8 cellular contexts compared by ENCODE assay signal in genomic region chr1:145280638-145281036, GRCh38. TPM values are rescaled to one million over a fixed set of nuclear protein-coding genes. Genes with fewer than 3 reads are reported as not detected.
A peak's percentile ranks its signal among the peaks of the same experiment; 100 is the strongest.
DNase-seq lines count a peak whose midpoint lies in the region; ATAC-seq, FAIRE-seq and TF ChIP-seq lines count a peak whose summit lies in the region.
"Not testable (repeated sequence)": the region's sequence is repeated elsewhere in the genome, so short reads cannot be mapped to it uniquely, and the experiment has no call there.

No MANE protein-coding gene starts in this region.

- H3K4me3 ChIP-seq in BJ (ENCODE audit: low read depth, low read length) (peak overlapping the region; percentile 44), breast epithelium (peak overlapping the region; percentile 45 to 65 (median 49))
- H3K4me3 ChIP-seq in HepG2 (replicated peaks in 1 of 3; ENCODE audit: insufficient read depth in 1 of 3, low read depth in 2 of 3, low read length in 3 of 3) = not testable (repeated sequence)

- TF ChIP-seq POLR2A in breast epithelium (IDR thresholded peaks at IDR 0.05); HepG2 (IDR thresholded peaks at IDR 0.05; ENCODE audit: insufficient read depth in 1 of 2, low read depth in 2 of 2, low read length in 2 of 2): not testable (repeated sequence)

- BruUV-seq in HepG2 (replicated peaks; lab: Mats Ljungman, UMichigan) = not testable (repeated sequence)

- POLR2A ChIA-PET in BJ (lab: Charles Lee) = not testable (repeated sequence)
- POLR2A ChIA-PET in HepG2 (lab: Yijun Ruan, JAX) = interaction anchor here (0.6 to 1.1 kb wide), 7 partner anchors 65 to 868 kb away, joined by 3 to 8 read pairs (median 3); partner anchors contain the start of gene PIAS3

- peak; percentile 54 for ATAC-seq in GM21381 (IDR thresholded peaks at IDR 0.05; ENCODE audit: unreplicated experiment)
- ATAC-seq in HG03442 (IDR thresholded peaks at IDR 0.05; ENCODE audit: unreplicated experiment) = peak; percentile 58
- peak; percentile 66 for ATAC-seq in HepG2

- H3K27me3 ChIP-seq in BJ (ENCODE audit: control insufficient read depth, insufficient read depth, low read length); breast epithelium; HepG2 (ENCODE audit: control insufficient read depth in 1 of 2, insufficient read depth in 2 of 2, low read length in 2 of 2): not testable (repeated sequence)

- not testable (repeated sequence) for TF ChIP-seq CTCF in BJ (IDR thresholded peaks at IDR 0.05; ENCODE audit: insufficient read depth, low read depth, low read length); breast epithelium (IDR thresholded peaks at IDR 0.05); HepG2 (CRISPR knock-in tag; IDR thresholded peaks at IDR 0.05)

- H3K27ac ChIP-seq in breast epithelium = peak overlapping the region; percentile 79 to 87
- H3K27ac ChIP-seq in HepG2 (ENCODE audit: extremely low read length, insufficient read depth, low read length) = peak overlapping the region; percentile 52

- H3K4me2 ChIP-seq in HepG2 (ENCODE audit: low read depth, low read length) = not testable (repeated sequence)

- DNase-seq in BJ (ENCODE audit: low read depth); HepG2 (ENCODE audit: low spot score): not testable (repeated sequence)
- DNase-seq in NCI-H526 treated with DMSO at 0.1 percent for 48 hours (lab: John Stamatoyannopoulos, UW) (peak; percentile 50), breast epithelium (ENCODE audit: low spot score in 2 of 2) (peak; percentile 60 to 80)
- peak; percentile 56 for DNase-seq in activated CD4-positive, CD25-positive, alpha-beta regulatory T cell treated with anti-CD3 and anti-CD28 coated beads, Interleukin-2, amount 50 U/mL, for 72 hours
- DNase-seq in stimulated activated CD4-positive, alpha-beta T cell treated with anti-CD3 and anti-CD28 coated beads, Interleukin-15, amount 100 ng/mL, for 48 hours (ENCODE audit: low read depth in 2 of 2) = peak; percentile 44 to 45

- H2AFZ ChIP-seq in HepG2 (ENCODE audit: low read length) = not testable (repeated sequence)

- not testable (repeated sequence) for H3K4me1 ChIP-seq in breast epithelium; HepG2 (ENCODE audit: insufficient read depth, low read length)

- 0 out of 2 replicates have a peak overlapping the region, but pooled peaks have one; percentile 43 for H3K9ac ChIP-seq in HepG2 (ENCODE audit: insufficient read depth, low read depth, low read length)

- in situ Hi-C loops in HepG2 (cut with HindIII; ENCODE audit: extremely low pct_ligation_motif_present, low pct_unique_long_range_greater_than_20kb) = not testable (repeated sequence)

- H3K9me3 ChIP-seq in breast epithelium; HepG2 (ENCODE audit: low read length): not testable (repeated sequence)

- H4K20me1 ChIP-seq in HepG2 (ENCODE audit: insufficient read depth, low read length) = not testable (repeated sequence)

- FAIRE-seq in HepG2 (lab: Jason Lieb, UNC) = not testable (repeated sequence)

- not testable (repeated sequence) for TF ChIP-seq EP300 in HepG2 (IDR thresholded peaks at IDR 0.05; ENCODE audit: low read depth in 2 of 2, low read length in 2 of 2); HepG2 (CRISPR knock-in tag; IDR thresholded peaks at IDR 0.05; ENCODE audit: borderline replicate concordance)

- not testable (repeated sequence) for H3K79me2 ChIP-seq in HepG2 (ENCODE audit: insufficient read depth, low read length)

- 38% methylated on average over 16 of the region's 24 CpGs for WGBS in HepG2 (ENCODE audit: low lambda C conversion rate)

- H3K36me3 ChIP-seq in BJ (ENCODE audit: control insufficient read depth, insufficient read depth, low read length); breast epithelium; HepG2 (replicated peaks in 1 of 2; ENCODE audit: control insufficient read depth in 1 of 2, insufficient read depth in 2 of 2, low read length in 2 of 2): not testable (repeated sequence)

- intact Hi-C loops in breast epithelium (cut with DNase I; ENCODE audit: low total_unique reads); HepG2 (cut with micrococcal nuclease; ENCODE audit: unreplicated experiment): not testable (repeated sequence)

- CTCF ChIA-PET in BJ (lab: Yijun Ruan, JAX); HepG2 (lab: Yijun Ruan, JAX; ENCODE audit: low intra/inter-chr PET ratio, low total read pairs): not testable (repeated sequence)

- TF ChIP-seq RAD21 in HepG2 (CRISPR knock-in tag; IDR thresholded peaks at IDR 0.05) = not testable (repeated sequence)

TF ChIP-seq in HepG2, 621 proteins besides CTCF, POLR2A, EP300 and RAD21:
- TF ChIP-seq DMAP1 (CRISPR knock-in tag; IDR thresholded peaks at IDR 0.05) = 0 out of 2 replicates have a peak, but pooled peaks have one; percentile 10
- not testable (repeated sequence) for TF ChIP-seq GABPA (IDR thresholded peaks at IDR 0.05; ENCODE audit: low read depth, low read length); CREM (CRISPR knock-in tag; IDR thresholded peaks at IDR 0.05)
- peak; percentile 64 for TF ChIP-seq GABPA (CRISPR knock-in tag; IDR thresholded peaks at IDR 0.05; ENCODE audit: low read depth)
- TF ChIP-seq, protein P1, sequence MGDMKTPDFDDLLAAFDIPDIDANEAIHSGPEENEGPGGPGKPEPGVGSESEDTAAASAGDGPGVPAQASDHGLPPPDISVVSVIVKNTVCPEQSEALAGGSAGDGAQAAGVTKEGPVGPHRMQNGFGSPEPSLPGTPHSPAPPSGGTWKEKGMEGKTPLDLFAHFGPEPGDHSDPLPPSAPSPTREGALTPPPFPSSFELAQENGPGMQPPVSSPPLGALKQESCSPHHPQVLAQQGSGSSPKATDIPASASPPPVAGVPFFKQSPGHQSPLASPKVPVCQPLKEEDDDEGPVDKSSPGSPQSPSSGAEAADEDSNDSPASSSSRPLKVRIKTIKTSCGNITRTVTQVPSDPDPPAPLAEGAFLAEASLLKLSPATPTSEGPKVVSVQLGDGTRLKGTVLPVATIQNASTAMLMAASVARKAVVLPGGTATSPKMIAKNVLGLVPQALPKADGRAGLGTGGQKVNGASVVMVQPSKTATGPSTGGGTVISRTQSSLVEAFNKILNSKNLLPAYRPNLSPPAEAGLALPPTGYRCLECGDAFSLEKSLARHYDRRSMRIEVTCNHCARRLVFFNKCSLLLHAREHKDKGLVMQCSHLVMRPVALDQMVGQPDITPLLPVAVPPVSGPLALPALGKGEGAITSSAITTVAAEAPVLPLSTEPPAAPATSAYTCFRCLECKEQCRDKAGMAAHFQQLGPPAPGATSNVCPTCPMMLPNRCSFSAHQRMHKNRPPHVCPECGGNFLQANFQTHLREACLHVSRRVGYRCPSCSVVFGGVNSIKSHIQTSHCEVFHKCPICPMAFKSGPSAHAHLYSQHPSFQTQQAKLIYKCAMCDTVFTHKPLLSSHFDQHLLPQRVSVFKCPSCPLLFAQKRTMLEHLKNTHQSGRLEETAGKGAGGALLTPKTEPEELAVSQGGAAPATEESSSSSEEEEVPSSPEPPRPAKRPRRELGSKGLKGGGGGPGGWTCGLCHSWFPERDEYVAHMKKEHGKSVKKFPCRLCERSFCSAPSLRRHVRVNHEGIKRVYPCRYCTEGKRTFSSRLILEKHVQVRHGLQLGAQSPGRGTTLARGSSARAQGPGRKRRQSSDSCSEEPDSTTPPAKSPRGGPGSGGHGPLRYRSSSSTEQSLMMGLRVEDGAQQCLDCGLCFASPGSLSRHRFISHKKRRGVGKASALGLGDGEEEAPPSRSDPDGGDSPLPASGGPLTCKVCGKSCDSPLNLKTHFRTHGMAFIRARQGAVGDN (CRISPR knock-in tag; IDR thresholded peaks at IDR 0.05) = 0 out of 2 replicates have a peak, but pooled peaks have one; percentile 17
- peak; percentile 64; the same call in 1 of the 2 replicates for TF ChIP-seq ZBTB21 (CRISPR knock-in tag; IDR thresholded peaks at IDR 0.05)
- TF ChIP-seq TAF1 (CRISPR knock-in tag; IDR thresholded peaks at IDR 0.05) = peak; percentile 10; the same call in 1 of the 2 replicates
- peak; percentile 7; the same call in 1 of the 2 replicates for TF ChIP-seq SAP130 (CRISPR knock-in tag; IDR thresholded peaks at IDR 0.05; ENCODE audit: low read depth)
- TF ChIP-seq CREB1 (IDR thresholded peaks at IDR 0.05) = peak; percentile 73
- peak; percentile 43 for TF ChIP-seq CREB1 (CRISPR knock-in tag; IDR thresholded peaks at IDR 0.05)
- TF ChIP-seq CREM (IDR thresholded peaks at IDR 0.05) = peak; percentile 11; the same call in 1 of the 2 replicates
- peak; percentile 77 for TF ChIP-seq GABPB1 (CRISPR knock-in tag; IDR thresholded peaks at IDR 0.05)

RNA-seq across cellular contexts. Expression of gene PPIAL4D, which starts 38.7 kb away (rescaled TPM):
- not detected in 2 replicates for polyA plus RNA-seq in BJ (2011; rRNA removed)
- 0.43 TPM in 1 of 2 replicates, not detected in the other for polyA minus RNA-seq in BJ (2011; rRNA and poly(A)+ RNA removed)
- total RNA-seq in breast epithelium = not detected
- not detected in 2 replicates for total RNA-seq in HepG2 (2016; rRNA removed; fragmentation: Illumina TruSeq; extraction: Trizol)
- not detected in 2 replicates for total RNA-seq in HepG2 (2016; cell fraction: cytosol; rRNA removed; fragmentation: Illumina TruSeq; extraction: Trizol; ENCODE audit: low read depth)
- not detected in 2 replicates for total RNA-seq in HepG2 (2016; cell fraction: insoluble cytoplasmic fraction; rRNA removed; fragmentation: Illumina TruSeq; extraction: Trizol)
- not detected in 2 replicates for total RNA-seq in HepG2 (2016; cell fraction: membrane; rRNA removed; fragmentation: Illumina TruSeq; extraction: Trizol)
- not detected in 2 replicates for total RNA-seq in HepG2 (2016; cell fraction: nucleus; rRNA removed; fragmentation: Illumina TruSeq; extraction: Trizol)
- polyA plus RNA-seq in HepG2 (2011; rRNA removed) = not detected in 2 replicates
- polyA plus RNA-seq in HepG2 (2011; cell fraction: cytosol; rRNA removed) = not detected in 2 replicates
- polyA plus RNA-seq in HepG2 (2011; cell fraction: nucleus; rRNA removed) = not detected in 2 replicates
- polyA plus RNA-seq in HepG2 (2012) = not detected in 2 replicates
- polyA plus RNA-seq in HepG2 (2016; cell fraction: cytosol; fragmentation: Illumina TruSeq; extraction: Trizol; ENCODE audit: low read depth) = not detected in 2 replicates
- not detected in 2 replicates for polyA plus RNA-seq in HepG2 (2016; cell fraction: insoluble cytoplasmic fraction; fragmentation: Illumina TruSeq; extraction: Trizol; ENCODE audit: low read depth)
- polyA plus RNA-seq in HepG2 (2016; cell fraction: membrane; fragmentation: Illumina TruSeq; extraction: Trizol; ENCODE audit: low read depth) = not detected in 2 replicates
- polyA plus RNA-seq in HepG2 (2016; cell fraction: nucleus; fragmentation: Illumina TruSeq; extraction: Trizol; ENCODE audit: insufficient read depth, low read depth) = not detected in 2 replicates
- polyA minus RNA-seq in HepG2 (2011; rRNA and poly(A)+ RNA removed; ENCODE audit: low replicate concordance) = not detected in 2 replicates
- polyA minus RNA-seq in HepG2 (2011; cell fraction: cytosol; rRNA and poly(A)+ RNA removed) = not detected in 2 replicates
- polyA minus RNA-seq in HepG2 (2011; cell fraction: nucleus; rRNA and poly(A)+ RNA removed) = not detected in 2 replicates
